ENCODE assay signal across 1 cellular context in the genomic region with DNA sequence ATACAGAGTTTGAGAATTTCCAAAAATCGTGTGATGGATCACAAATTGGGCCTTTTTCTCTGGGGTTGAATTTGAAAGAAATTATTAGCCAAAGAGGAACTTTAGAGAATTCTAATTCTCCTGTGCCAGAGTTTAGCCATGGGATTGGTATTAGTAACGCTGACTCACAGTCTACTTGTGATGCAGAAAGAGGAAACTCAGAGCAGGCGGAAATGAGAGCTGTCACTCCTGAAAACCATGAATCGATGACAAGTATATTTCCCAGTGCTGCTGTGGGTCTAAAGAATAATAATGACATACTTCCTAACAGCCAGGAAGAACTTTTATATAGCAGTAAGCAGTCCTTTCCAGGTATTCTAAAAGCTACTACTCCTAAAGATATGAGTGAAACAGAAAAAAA.
TF ChIP-seq lines count a peak whose summit lies in the region.

No MANE protein-coding gene starts in this region.

TF ChIP-seq in K562, 482 proteins besides CTCF, POLR2A, EP300 and RAD21 (continued from another document):
- TF ChIP-seq, protein P1, sequence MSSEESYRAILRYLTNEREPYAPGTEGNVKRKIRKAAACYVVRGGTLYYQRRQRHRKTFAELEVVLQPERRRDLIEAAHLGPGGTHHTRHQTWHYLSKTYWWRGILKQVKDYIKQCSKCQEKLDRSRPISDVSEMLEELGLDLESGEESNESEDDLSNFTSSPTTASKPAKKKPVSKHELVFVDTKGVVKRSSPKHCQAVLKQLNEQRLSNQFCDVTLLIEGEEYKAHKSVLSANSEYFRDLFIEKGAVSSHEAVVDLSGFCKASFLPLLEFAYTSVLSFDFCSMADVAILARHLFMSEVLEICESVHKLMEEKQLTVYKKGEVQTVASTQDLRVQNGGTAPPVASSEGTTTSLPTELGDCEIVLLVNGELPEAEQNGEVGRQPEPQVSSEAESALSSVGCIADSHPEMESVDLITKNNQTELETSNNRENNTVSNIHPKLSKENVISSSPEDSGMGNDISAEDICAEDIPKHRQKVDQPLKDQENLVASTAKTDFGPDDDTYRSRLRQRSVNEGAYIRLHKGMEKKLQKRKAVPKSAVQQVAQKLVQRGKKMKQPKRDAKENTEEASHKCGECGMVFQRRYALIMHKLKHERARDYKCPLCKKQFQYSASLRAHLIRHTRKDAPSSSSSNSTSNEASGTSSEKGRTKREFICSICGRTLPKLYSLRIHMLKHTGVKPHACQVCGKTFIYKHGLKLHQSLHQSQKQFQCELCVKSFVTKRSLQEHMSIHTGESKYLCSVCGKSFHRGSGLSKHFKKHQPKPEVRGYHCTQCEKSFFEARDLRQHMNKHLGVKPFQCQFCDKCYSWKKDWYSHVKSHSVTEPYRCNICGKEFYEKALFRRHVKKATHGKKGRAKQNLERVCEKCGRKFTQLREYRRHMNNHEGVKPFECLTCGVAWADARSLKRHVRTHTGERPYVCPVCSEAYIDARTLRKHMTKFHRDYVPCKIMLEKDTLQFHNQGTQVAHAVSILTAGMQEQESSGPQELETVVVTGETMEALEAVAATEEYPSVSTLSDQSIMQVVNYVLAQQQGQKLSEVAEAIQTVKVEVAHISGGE (CRISPR knock-in tag; IDR thresholded peaks at IDR 0.05), result no peak
- TF ChIP-seq NBN (IDR thresholded peaks at IDR 0.05; ENCODE audit: low read depth) (peak; percentile 38; the same call in 1 of the 2 replicates), KLF16 (IDR thresholded peaks at IDR 0.05) (no peak), SREBF2 (CRISPR knock-in tag; IDR thresholded peaks at IDR 0.05) (no peak), POLR2AphosphoS5 (IDR thresholded peaks at IDR 0.05; ENCODE audit: control insufficient read depth, insufficient read depth, low read depth, low read length) (no peak), ETV6 (IDR thresholded peaks at IDR 0.05; ENCODE audit: borderline replicate concordance in 1 of 2, low read depth in 2 of 2, low read length in 1 of 2) (peak; percentile 87 to 91; a peak in 3 of 4 replicates), ETV6 (CRISPR knock-in tag; IDR thresholded peaks at IDR 0.05; ENCODE audit: borderline replicate concordance) (no peak), HIVEP1 (CRISPR knock-in tag; IDR thresholded peaks at IDR 0.05) (no peak), ARNT (IDR thresholded peaks at IDR 0.05) (no peak), TCF3 (CRISPR knock-in tag; IDR thresholded peaks at IDR 0.05) (0 out of 2 replicates have a peak, but pooled peaks have one; percentile 17), YBX1 (IDR thresholded peaks at IDR 0.05) (no peak), MTA3 (IDR thresholded peaks at IDR 0.05; ENCODE audit: borderline replicate concordance) (no peak), ERF (CRISPR knock-in tag; IDR thresholded peaks at IDR 0.05) (no peak), FOXA3 (CRISPR knock-in tag; conservative IDR thresholded peaks at IDR 0.05 in 1 of 2, IDR thresholded peaks at IDR 0.05 in 1 of 2) (no peak), ZNF77 (CRISPR knock-in tag; IDR thresholded peaks at IDR 0.05) (no peak), MIER1 (IDR thresholded peaks at IDR 0.05; ENCODE audit: low read depth) (no peak), KDM1A (IDR thresholded peaks at IDR 0.05) (peak in 1 of 2 experiments; percentile 11; a peak in 1 of 4 replicates), GABPA (tag; conservative IDR thresholded peaks at IDR 0.05; ENCODE audit: low read depth) (peak; percentile 70), NELFE (IDR thresholded peaks at IDR 0.05; ENCODE audit: insufficient read depth, insufficient read length) (no peak), SRSF7 (optimal IDR thresholded peaks at IDR 0.05; ENCODE audit: low read depth, low read length) (no peak), HNRNPH1 (optimal IDR thresholded peaks at IDR 0.05; ENCODE audit: low read depth, low read length) (no peak), ZNF551 (CRISPR knock-in tag; IDR thresholded peaks at IDR 0.05) (no peak)
- TF ChIP-seq, protein P2, sequence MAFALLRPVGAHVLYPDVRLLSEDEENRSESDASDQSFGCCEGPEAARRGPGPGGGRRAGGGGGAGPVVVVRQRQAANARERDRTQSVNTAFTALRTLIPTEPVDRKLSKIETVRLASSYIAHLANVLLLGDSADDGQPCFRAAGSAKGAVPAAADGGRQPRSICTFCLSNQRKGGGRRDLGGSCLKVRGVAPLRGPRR (CRISPR knock-in tag; IDR thresholded peaks at IDR 0.05), result no peak
- TF ChIP-seq, protein P3, sequence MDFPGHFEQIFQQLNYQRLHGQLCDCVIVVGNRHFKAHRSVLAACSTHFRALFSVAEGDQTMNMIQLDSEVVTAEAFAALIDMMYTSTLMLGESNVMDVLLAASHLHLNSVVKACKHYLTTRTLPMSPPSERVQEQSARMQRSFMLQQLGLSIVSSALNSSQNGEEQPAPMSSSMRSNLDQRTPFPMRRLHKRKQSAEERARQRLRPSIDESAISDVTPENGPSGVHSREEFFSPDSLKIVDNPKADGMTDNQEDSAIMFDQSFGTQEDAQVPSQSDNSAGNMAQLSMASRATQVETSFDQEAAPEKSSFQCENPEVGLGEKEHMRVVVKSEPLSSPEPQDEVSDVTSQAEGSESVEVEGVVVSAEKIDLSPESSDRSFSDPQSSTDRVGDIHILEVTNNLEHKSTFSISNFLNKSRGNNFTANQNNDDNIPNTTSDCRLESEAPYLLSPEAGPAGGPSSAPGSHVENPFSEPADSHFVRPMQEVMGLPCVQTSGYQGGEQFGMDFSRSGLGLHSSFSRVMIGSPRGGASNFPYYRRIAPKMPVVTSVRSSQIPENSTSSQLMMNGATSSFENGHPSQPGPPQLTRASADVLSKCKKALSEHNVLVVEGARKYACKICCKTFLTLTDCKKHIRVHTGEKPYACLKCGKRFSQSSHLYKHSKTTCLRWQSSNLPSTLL (IDR thresholded peaks at IDR 0.05), result no peak
- TF ChIP-seq, protein P4, sequence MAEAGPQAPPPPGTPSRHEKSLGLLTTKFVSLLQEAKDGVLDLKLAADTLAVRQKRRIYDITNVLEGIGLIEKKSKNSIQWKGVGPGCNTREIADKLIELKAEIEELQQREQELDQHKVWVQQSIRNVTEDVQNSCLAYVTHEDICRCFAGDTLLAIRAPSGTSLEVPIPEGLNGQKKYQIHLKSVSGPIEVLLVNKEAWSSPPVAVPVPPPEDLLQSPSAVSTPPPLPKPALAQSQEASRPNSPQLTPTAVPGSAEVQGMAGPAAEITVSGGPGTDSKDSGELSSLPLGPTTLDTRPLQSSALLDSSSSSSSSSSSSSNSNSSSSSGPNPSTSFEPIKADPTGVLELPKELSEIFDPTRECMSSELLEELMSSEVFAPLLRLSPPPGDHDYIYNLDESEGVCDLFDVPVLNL (CRISPR knock-in tag; IDR thresholded peaks at IDR 0.05; ENCODE audit: low read depth), result no peak
